In genomic region chr2:133500967-133501366, GRCh38 we compare ENCODE assay signal across 17 cellular contexts.
DNase-seq lines count a peak whose midpoint lies in the region; ATAC-seq, FAIRE-seq and TF ChIP-seq lines count a peak whose summit lies in the region.
"Had no signal": no experiment of that assay in that cellular context is flagged by ENCODE, and none has a peak within 500 bp of the region (broad histone marks: within the 10 kb centered on the region; RNA-seq: fewer than 3 reads in every experiment).

No MANE protein-coding gene starts in this region.

- CTCF ChIA-PET in IMR-90 (lab: Yijun Ruan, JAX) (interaction anchor here (0.7 kb wide), 1 partner anchor 140 kb away, joined by 3 read pairs; no protein-coding TSS in a partner anchor), GM12878 (lab: Yijun Ruan, JAX) (interaction anchor here (0.6 to 1.8 kb wide), 9 partner anchors 13 to 432 kb away, joined by 3 to 18 read pairs (median 4); no protein-coding TSS in a partner anchor)
- CTCF ChIA-PET in activated CD4-positive, alpha-beta memory T cell treated with anti-CD3 and anti-CD28 coated beads, Interleukin-2, amount 10 ng/mL, durations not matched to agents 7 days and 5 days (lab: Charles Lee): no interaction called here

- peak overlapping the region; percentile 71 to 88 (median 88) for H3K27ac Mint-ChIP-seq in nephron
- no peak overlapping the region for H3K27ac Mint-ChIP-seq in activated CD4-positive, alpha-beta memory T cell treated with anti-CD3 and anti-CD28 coated beads, Interleukin-2, amount 10 ng/mL, durations not matched to agents 7 days and 5 days
- H3K27ac Mint-ChIP-seq: CD4-positive, alpha-beta memory T cell; HFFc6 had no signal

- H3K4me1 ChIP-seq in IMR-90 (ENCODE audit: control insufficient read depth, insufficient read depth, low read length) (peaks cover 20% of the 10 kb centered on the region), GM12878 (ENCODE audit: control insufficient read depth, insufficient read depth, low read length) (no peaks in the 10 kb centered on the region)
- H3K4me1 ChIP-seq: BE2C had no signal

- 97% methylated on average over 5 of the region's 6 CpGs; no CpG with 5 or more reads in 1 of the 2 experiments for WGBS in IMR-90 (ENCODE audit: extremely low coverage in 2 of 2, insufficient read length in 1 of 2), 2 experiments
- 18% methylated on average over 6 of the region's 6 CpGs for WGBS in GM12878 (ENCODE audit: insufficient coverage, insufficient replicate concordance, low lambda C conversion rate, missing lambda C conversion rate)

- no peak for FAIRE-seq in GM12878 (lab: Jason Lieb, UNC)
- FAIRE-seq: A204.1, G401.6, GM12892 had no signal

- H3K9me3 ChIP-seq in IMR-90 (ENCODE audit: control insufficient read depth, insufficient read depth, low read length) (no peaks in the 10 kb centered on the region), GM12878 (replicated peaks; ENCODE audit: control insufficient read depth, insufficient read depth, low read length) (no peaks in the 10 kb centered on the region)
- H3K9me3 ChIP-seq: BE2C had no signal

- H3K79me2 ChIP-seq in GM12878 (ENCODE audit: control insufficient read depth, insufficient read depth, low read length): no peaks in the 10 kb centered on the region

- TF ChIP-seq POLR2A in IMR-90 (IDR thresholded peaks at IDR 0.05; ENCODE audit: low read depth, low read length) (no peak), GM12878 (IDR thresholded peaks at IDR 0.05; ENCODE audit: low read depth, low read length) (no peak)

- H2AK9ac ChIP-seq in IMR-90 (replicated peaks; ENCODE audit: low read depth, low read length, poor library complexity): no peak overlapping the region

- POLR2A ChIA-PET in IMR-90 (lab: Charles Lee; ENCODE audit: unreplicated experiment): no interaction called here
- POLR2A ChIA-PET in GM12878 (lab: Charles Lee): interaction anchor here (0.9 to 1.1 kb wide), 3 partner anchors 10 to 43 kb away, joined by 3 read pairs; no protein-coding TSS in a partner anchor
- POLR2A ChIA-PET in activated CD4-positive, alpha-beta memory T cell treated with anti-CD3 and anti-CD28 coated beads, Interleukin-2, amount 10 ng/mL, durations not matched to agents 7 days and 5 days (lab: Charles Lee): no interaction called here

- H3K4me1 Mint-ChIP-seq in nephron: peaks cover 39% of the 10 kb centered on the region
- H3K4me1 Mint-ChIP-seq in activated CD4-positive, alpha-beta memory T cell treated with anti-CD3 and anti-CD28 coated beads, Interleukin-2, amount 10 ng/mL, durations not matched to agents 7 days and 5 days: no peaks in the 10 kb centered on the region
- H3K4me1 Mint-ChIP-seq: CD4-positive, alpha-beta memory T cell had no signal

- SMC1A ChIA-PET in GM12878 (lab: Charles Lee; ENCODE audit: uncharacterized antibody, unreplicated experiment): interaction anchor here (0.7 to 6.6 kb wide), 10 partner anchors 10 to 238 kb away, joined by 3 to 81 read pairs (median 7); no protein-coding TSS in a partner anchor

- in situ Hi-C loops in IMR-90 (cut with MboI; ENCODE audit: low sequenced_read_pairs) (no loop called here), GM12878 (cut with MboI) (no loop called here)

- no peak for TF ChIP-seq EP300 in GM12878 (IDR thresholded peaks at IDR 0.05; ENCODE audit: borderline replicate concordance in 1 of 2, control insufficient read depth in 1 of 2, low read depth in 2 of 2, low read length in 2 of 2)

- H3K4me3 Mint-ChIP-seq in nephron: no peak overlapping the region
- no peak overlapping the region for H3K4me3 Mint-ChIP-seq in activated CD4-positive, alpha-beta memory T cell treated with anti-CD3 and anti-CD28 coated beads, Interleukin-2, amount 10 ng/mL, durations not matched to agents 7 days and 5 days
- H3K4me3 Mint-ChIP-seq: CD4-positive, alpha-beta memory T cell; HFFc6 had no signal

- H4K91ac ChIP-seq in IMR-90 (ENCODE audit: insufficient read depth, low read depth, low read length): peak overlapping the region; percentile 72

- H2AFZ ChIP-seq in IMR-90 (replicated peaks; ENCODE audit: low read length, poor library complexity) (no peak overlapping the region), GM12878 (ENCODE audit: control insufficient read depth, low read depth, low read length) (no peak overlapping the region)

- peak overlapping the region; percentile 69; the same call in 1 of the 2 replicates for H3K4ac ChIP-seq in IMR-90 (ENCODE audit: low read depth, low read length)

- H3K4me2 ChIP-seq in IMR-90 (ENCODE audit: low read depth, low read length): no peak overlapping the region
- no peak overlapping the region for H3K4me2 ChIP-seq in GM12878 (ENCODE audit: control insufficient read depth, insufficient read depth)

- peaks cover 5 to 10% of the 10 kb centered on the region in 2 experiments; a peak in 3 of 4 replicates for H3K79me1 ChIP-seq in IMR-90 (ENCODE audit: low read depth in 1 of 2, low read length in 2 of 2)

- no peaks in the 10 kb centered on the region for H3K9me3 Mint-ChIP-seq in nephron
- H3K9me3 Mint-ChIP-seq in activated CD4-positive, alpha-beta memory T cell treated with anti-CD3 and anti-CD28 coated beads, Interleukin-2, amount 10 ng/mL, durations not matched to agents 7 days and 5 days: no peaks in the 10 kb centered on the region
- H3K9me3 Mint-ChIP-seq: HFFc6 had no signal

- RAD21 ChIA-PET in GM12878 (lab: Charles Lee; ENCODE audit: unreplicated experiment): interaction anchor here (0.8 to 1.9 kb wide), 16 partner anchors 8 to 279 kb away, joined by 3 to 18 read pairs (median 4); no protein-coding TSS in a partner anchor

- H3K36me3 ChIP-seq in IMR-90 (ENCODE audit: control insufficient read depth, insufficient read depth, low read length) (no peaks in the 10 kb centered on the region), GM12878 (ENCODE audit: control insufficient read depth in 2 of 2, insufficient read depth in 2 of 2, low read length in 1 of 2) (no peaks in the 10 kb centered on the region)
- H3K36me3 ChIP-seq: BE2C had no signal

- BruUV-seq in IMR-90 (replicated peaks; lab: Mats Ljungman, UMichigan) (no TSS peak), GM12878 (replicated peaks; lab: Mats Ljungman, UMichigan) (no TSS peak)

- peak overlapping the region; percentile 1 for H2BK5ac ChIP-seq in IMR-90 (ENCODE audit: low read depth, low read length, poor library complexity, severe bottlenecking)

- peak overlapping the region; percentile 56 for H2BK20ac ChIP-seq in IMR-90 (ENCODE audit: low read depth, low read length)

- no peaks in the 10 kb centered on the region for H3K27me3 Mint-ChIP-seq in nephron (ENCODE audit: low read depth)
- H3K27me3 Mint-ChIP-seq in activated CD4-positive, alpha-beta memory T cell treated with anti-CD3 and anti-CD28 coated beads, Interleukin-2, amount 10 ng/mL, durations not matched to agents 7 days and 5 days: no peaks in the 10 kb centered on the region
- H3K27me3 Mint-ChIP-seq: CD4-positive, alpha-beta memory T cell had no signal

- H3K36me3 Mint-ChIP-seq in nephron (ENCODE audit: low read depth): no peaks in the 10 kb centered on the region
- no peaks in the 10 kb centered on the region for H3K36me3 Mint-ChIP-seq in activated CD4-positive, alpha-beta memory T cell treated with anti-CD3 and anti-CD28 coated beads, Interleukin-2, amount 10 ng/mL, durations not matched to agents 7 days and 5 days (ENCODE audit: low read depth)
- H3K36me3 Mint-ChIP-seq: CD4-positive, alpha-beta memory T cell had no signal

- H4K20me1 ChIP-seq in IMR-90 (ENCODE audit: insufficient read depth, low read length): no peaks in the 10 kb centered on the region
- H4K20me1 ChIP-seq in GM12878 (ENCODE audit: control insufficient read depth, insufficient read depth): no peaks in the 10 kb centered on the region

- 0 out of 3 replicates have a peak overlapping the region, but pooled peaks have one; percentile 33 for H2BK15ac ChIP-seq in IMR-90 (ENCODE audit: low read depth, low read length)

- intact Hi-C loops in IMR-90 (cut with micrococcal nuclease) (no loop called here), GM12878 (cut with micrococcal nuclease; ENCODE audit: unreplicated experiment) (no loop called here)

- no peak overlapping the region for H3K4me3 ChIP-seq in IMR-90 (ENCODE audit: insufficient read depth, low read depth, low read length)
- H3K4me3 ChIP-seq in GM12878: no peak overlapping the region

- peak overlapping the region in 1 of 2 experiments; percentile 25; a peak in 1 of 4 replicates for H4K8ac ChIP-seq in IMR-90 (ENCODE audit: low read depth in 2 of 2, low read length in 2 of 2)

- no peak overlapping the region for H3K23ac ChIP-seq in IMR-90 (ENCODE audit: low read depth, low read length)

- peak overlapping the region; percentile 80; the same call in 1 of the 2 replicates for H4K5ac ChIP-seq in IMR-90 (ENCODE audit: low read depth, low read length)

- H3K9ac ChIP-seq in IMR-90 (ENCODE audit: low read depth, low read length) (no peak overlapping the region), GM12878 (ENCODE audit: control insufficient read depth, insufficient read depth, low read length) (no peak overlapping the region)

- peaks cover 16% of the 10 kb centered on the region for H3K9me1 ChIP-seq in IMR-90 (ENCODE audit: insufficient read depth, low read length)

- H3K27me3 ChIP-seq in IMR-90 (ENCODE audit: control insufficient read depth, insufficient read depth, low read length) (no peaks in the 10 kb centered on the region), GM12878 (replicated peaks in 1 of 2; ENCODE audit: control insufficient read depth in 2 of 2, insufficient read depth in 2 of 2, low read length in 1 of 2) (no peaks in the 10 kb centered on the region)
- H3K27me3 ChIP-seq: BE2C had no signal

- H2AK5ac ChIP-seq in IMR-90 (ENCODE audit: low read depth, low read length): peak overlapping the region; percentile 53; the same call in 1 of the 2 replicates

- H2BK120ac ChIP-seq in IMR-90 (ENCODE audit: low read depth, low read length): peak overlapping the region; percentile 55

- TF ChIP-seq CTCF in IMR-90 (conservative IDR thresholded peaks at IDR 0.05; ENCODE audit: low read depth, low read length) (no peak), GM12878 (IDR thresholded peaks at IDR 0.05 in 2 of 3, conservative IDR thresholded peaks at IDR 0.05 in 1 of 3; ENCODE audit: control insufficient read depth in 2 of 3, extremely low read depth in 1 of 3, insufficient read depth in 1 of 3, low read depth in 3 of 3, low read length in 3 of 3) (no peak), nephron (IDR thresholded peaks at IDR 0.05; ENCODE audit: unreplicated experiment in 3 of 3) (no peak)

- H3K56ac ChIP-seq in IMR-90 (ENCODE audit: extremely low read depth, insufficient read depth, low read length): no peak overlapping the region

- DNase-seq in IMR-90 (no peak), GM12878 (ENCODE audit: low read depth, low spot score) (no peak)
- no peak for DNase-seq in activated CD4-positive, alpha-beta memory T cell treated with anti-CD3 and anti-CD28 coated beads, Interleukin-2, amount 10 ng/mL, durations not matched to agents 7 days and 5 days
- no peak for DNase-seq in activated CD4-positive, alpha-beta T cell treated with anti-CD3 and anti-CD28 coated beads, Interleukin-2, amount 50 U/mL, for 4 hours
- DNase-seq: BE2C; CD4-positive, alpha-beta memory T cell; DMS79; EL; HCEC 1CT; HFFc6 had no signal

- ATAC-seq in IMR-90 (ENCODE audit: low read depth): no peak
- peak; percentile 51 for ATAC-seq in GM12878
- ATAC-seq in HG03135 (IDR thresholded peaks at IDR 0.05; ENCODE audit: unreplicated experiment): no peak
- ATAC-seq in HG02610 (IDR thresholded peaks at IDR 0.05; ENCODE audit: unreplicated experiment): no peak

- peak overlapping the region; percentile 70; the same call in 1 of the 2 replicates for H3K18ac ChIP-seq in IMR-90 (ENCODE audit: low read depth, low read length)

- dilution Hi-C loops in IMR-90 (cut with HindIII; ENCODE audit: low sequenced_read_pairs, unreplicated experiment): no loop called here

- H3K27ac ChIP-seq in IMR-90 (ENCODE audit: insufficient read depth, low read length): no peak overlapping the region
- H3K27ac ChIP-seq in GM12878 (ENCODE audit: control insufficient read depth, insufficient read depth): no peak overlapping the region
- H3K27ac ChIP-seq: C4-2B had no signal

- H3K14ac ChIP-seq in IMR-90 (replicated peaks; ENCODE audit: low read depth, low read length): peak overlapping the region; percentile 17; the same call in 1 of the 2 replicates

- no peak for TF ChIP-seq RAD21 in IMR-90 (IDR thresholded peaks at IDR 0.05; ENCODE audit: low read length)
- no peak for TF ChIP-seq RAD21 in GM12878 (IDR thresholded peaks at IDR 0.05; ENCODE audit: insufficient read depth, low read depth, low read length)
